1 cellular context compared by ENCODE assay signal in the genomic region with DNA sequence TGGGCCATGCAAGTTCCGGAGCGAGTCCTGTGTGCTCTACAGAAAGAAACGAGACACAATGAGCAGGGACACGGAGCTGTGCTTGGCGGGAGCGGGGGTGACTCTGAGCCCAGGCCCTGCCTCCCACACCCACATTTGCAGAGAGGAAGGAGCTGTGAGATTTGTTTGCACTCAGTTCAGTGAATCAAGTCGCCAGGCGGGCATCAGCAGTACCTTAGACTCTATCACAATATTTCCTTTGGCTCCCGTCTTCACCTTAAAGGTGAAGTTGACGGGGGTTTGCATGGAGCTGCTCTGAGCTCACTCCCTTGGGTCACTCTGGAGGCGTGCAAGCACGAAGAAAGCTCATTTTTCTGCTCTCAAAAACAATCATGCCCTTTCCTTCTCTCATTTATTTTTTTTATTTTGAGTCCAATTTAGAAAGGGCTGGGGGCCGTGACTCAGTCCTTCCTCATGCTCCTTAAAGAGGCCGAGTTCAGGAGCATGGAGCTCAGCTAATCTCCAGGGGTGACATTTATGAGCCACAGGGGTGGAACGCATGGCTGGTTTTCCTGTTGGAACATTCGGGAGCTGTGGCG.
TF ChIP-seq lines count a peak whose summit lies in the region.

No MANE protein-coding gene starts in this region.

TF ChIP-seq in K562, 482 proteins besides CTCF, POLR2A, EP300 and RAD21:
- TF ChIP-seq PURB (CRISPR knock-in tag; IDR thresholded peaks at IDR 0.05; ENCODE audit: low read depth) (no peak), SMAD2 (IDR thresholded peaks at IDR 0.05; ENCODE audit: low read depth, low read length) (no peak), HBP1 (CRISPR knock-in tag; IDR thresholded peaks at IDR 0.05) (no peak)
